Comparison of ENCODE assay signal across 17 cellular contexts in the genomic region with DNA sequence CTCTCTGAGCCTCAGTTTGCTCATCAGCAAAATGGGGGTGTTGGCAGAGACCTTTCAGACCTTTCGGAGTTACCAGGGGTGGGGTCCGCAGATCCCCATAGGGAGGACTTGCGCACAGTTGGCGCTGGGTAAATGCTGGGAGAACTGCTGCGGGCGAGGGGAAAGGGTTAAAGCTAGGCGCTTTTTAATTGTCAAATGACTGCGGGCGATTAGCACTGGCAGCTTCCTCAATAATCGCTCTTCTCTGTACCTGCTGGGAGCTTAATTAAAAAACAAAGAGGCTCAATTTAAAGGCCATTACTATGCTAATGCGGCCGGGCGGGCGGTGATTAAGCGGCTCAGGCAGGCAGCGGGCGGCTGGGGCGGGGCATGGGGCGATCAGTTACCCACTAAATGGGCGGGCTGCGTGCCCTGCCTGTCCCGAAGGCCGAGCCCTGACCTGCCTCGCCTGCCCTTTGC.
DNase-seq lines count a peak whose midpoint lies in the region; ATAC-seq and TF ChIP-seq lines count a peak whose summit lies in the region.
"Had no signal": no experiment of that assay in that cellular context is flagged by ENCODE, and none has a peak within 500 bp of the region (broad histone marks: within the 10 kb centered on the region; RNA-seq: fewer than 3 reads in every experiment).

No MANE protein-coding gene starts in this region.

- no peaks in the 10 kb centered on the region for H3K9me2 ChIP-seq in SK-N-SH

- no peak for ATAC-seq in stimulated activated naive CD8-positive, alpha-beta T cell treated with anti-CD3 and anti-CD28 coated beads, Interleukin-15, Interleukin-2, amounts not matched to agents 100 U/mL and 50 U/mL, for 24 hours
- ATAC-seq in stimulated activated naive CD8-positive, alpha-beta T cell treated with anti-CD3 and anti-CD28 coated beads, Interleukin-15, amount 100 ng/mL, for 72 hours: no peak
- ATAC-seq in effector memory CD8-positive, alpha-beta T cell (replicated peaks): no peak
- ATAC-seq: GM12878 had no signal

- H3K27me3 ChIP-seq in SK-N-SH (ENCODE audit: insufficient read depth) (peaks cover 39% of the 10 kb centered on the region), iPS-15b (ENCODE audit: control insufficient read depth, insufficient read depth, low read length) (peaks cover 74% of the 10 kb centered on the region), brain microvascular endothelial cell (replicated peaks) (peaks cover 55% of the 10 kb centered on the region)
- H3K27me3 ChIP-seq: ascending aorta had no signal

- peaks cover 24% of the 10 kb centered on the region for H3K4me1 Mint-ChIP-seq in stimulated activated naive CD8-positive, alpha-beta T cell treated with anti-CD3 and anti-CD28 coated beads, Interleukin-15, amount 100 ng/mL, for 72 hours
- peaks cover 3 to 9% of the 10 kb centered on the region in 2 donors for H3K4me1 Mint-ChIP-seq in effector memory CD8-positive, alpha-beta T cell (ENCODE audit: low read depth in 2 of 2)

- no peak for TF ChIP-seq EP300 in SK-N-SH (IDR thresholded peaks at IDR 0.05; ENCODE audit: borderline replicate concordance in 1 of 2, low read depth in 1 of 2, low read length in 1 of 2)

- H3F3A ChIP-seq in SK-N-SH (replicated peaks; ENCODE audit: insufficient read depth): no peaks in the 10 kb centered on the region

- H3K27ac ChIP-seq in SK-N-SH (ENCODE audit: low read depth in 2 of 2, low read length in 1 of 2): no peak overlapping the region
- no peak overlapping the region for H3K27ac ChIP-seq in brain microvascular endothelial cell
- H3K27ac ChIP-seq: ascending aorta, transverse colon had no signal

- H3K36me3 ChIP-seq in SK-N-SH (replicated peaks in 1 of 2; ENCODE audit: control insufficient read depth in 1 of 2, insufficient read depth in 2 of 2, low read length in 1 of 2) (no peaks in the 10 kb centered on the region), iPS-15b (ENCODE audit: control insufficient read depth, insufficient read depth, low read length) (no peaks in the 10 kb centered on the region), brain microvascular endothelial cell (replicated peaks) (no peaks in the 10 kb centered on the region)
- H3K36me3 ChIP-seq: ascending aorta, BE2C, transverse colon had no signal

- no peaks in the 10 kb centered on the region for H3K9me3 Mint-ChIP-seq in stimulated activated naive CD8-positive, alpha-beta T cell treated with anti-CD3 and anti-CD28 coated beads, Interleukin-15, amount 100 ng/mL, for 72 hours
- H3K9me3 Mint-ChIP-seq in effector memory CD8-positive, alpha-beta T cell: no peaks in the 10 kb centered on the region
- H3K9me3 Mint-ChIP-seq: activated T-helper 2 cell treated with anti-CD3 and anti-CD28 coated beads, Interferon-gamma antibody, Interleukin-2, Interleukin-4, amounts not matched to agents 10 μg/mL and 5 μg/mL and 100 μg/mL, durations not matched to agents 14 hours and 24 hours and 36 hours had no signal

- H3K4me3 Mint-ChIP-seq in stimulated activated naive CD8-positive, alpha-beta T cell treated with anti-CD3 and anti-CD28 coated beads, Interleukin-15, amount 100 ng/mL, for 72 hours: no peak overlapping the region
- no peak overlapping the region for H3K4me3 Mint-ChIP-seq in effector memory CD8-positive, alpha-beta T cell

- WGBS in SK-N-SH (ENCODE audit: low lambda C conversion rate): 42% methylated on average over 19 of the region's 24 CpGs

- H3K9ac ChIP-seq in SK-N-SH (no peak overlapping the region), iPS-15b (ENCODE audit: low read depth, low read length) (no peak overlapping the region)

- TF ChIP-seq CTCF in SK-N-SH (IDR thresholded peaks at IDR 0.05) (no peak), brain microvascular endothelial cell (IDR thresholded peaks at IDR 0.05; ENCODE audit: low read depth, low read length, missing control alignments) (no peak)

- H2AFZ ChIP-seq in SK-N-SH (ENCODE audit: low read depth): no peak overlapping the region

- no peak overlapping the region for H3K27ac Mint-ChIP-seq in stimulated activated naive CD8-positive, alpha-beta T cell treated with anti-CD3 and anti-CD28 coated beads, Interleukin-15, amount 100 ng/mL, for 72 hours
- H3K27ac Mint-ChIP-seq in effector memory CD8-positive, alpha-beta T cell: no peak overlapping the region
- H3K27ac Mint-ChIP-seq: activated T-helper 2 cell treated with anti-CD3 and anti-CD28 coated beads, Interferon-gamma antibody, Interleukin-2, Interleukin-4, amounts not matched to agents 10 μg/mL and 5 μg/mL and 100 μg/mL, durations not matched to agents 14 hours and 24 hours and 36 hours had no signal

- CTCF ChIA-PET in SK-N-SH (lab: Yijun Ruan, JAX): interaction anchor here (0.8 to 7.3 kb wide), 6 partner anchors 10 to 118 kb away, joined by 3 to 45 read pairs (median 6); no protein-coding TSS in a partner anchor

- H3K4me1 ChIP-seq in SK-N-SH (ENCODE audit: control insufficient read depth in 1 of 2, insufficient read depth in 2 of 2, low read depth in 1 of 2, low read length in 1 of 2): peaks cover 0 to 10% of the 10 kb centered on the region in 2 experiments; a peak in 1 of 4 replicates
- peaks cover 37% of the 10 kb centered on the region for H3K4me1 ChIP-seq in iPS-15b (ENCODE audit: control insufficient read depth, insufficient read depth, low read length)
- H3K4me1 ChIP-seq: ascending aorta, transverse colon had no signal

- H3K36me3 Mint-ChIP-seq in effector memory CD8-positive, alpha-beta T cell (ENCODE audit: insufficient read depth): peaks cover 2% of the 10 kb centered on the region

- H3K9me3 ChIP-seq in SK-N-SH (no peaks in the 10 kb centered on the region), iPS-15b (ENCODE audit: control insufficient read depth, insufficient read depth, low read length) (no peaks in the 10 kb centered on the region)
- H3K9me3 ChIP-seq: ascending aorta, BE2C, transverse colon had no signal

- POLR2A ChIA-PET in SK-N-SH (lab: Yijun Ruan, JAX): no interaction called here

- H3K4me2 ChIP-seq in SK-N-SH: no peak overlapping the region

- peak; percentile 39 for DNase-seq in stimulated activated naive CD8-positive, alpha-beta T cell treated with anti-CD3 and anti-CD28 coated beads, Interleukin-15, Interleukin-2, amounts not matched to agents 100 U/mL and 50 U/mL, for 24 hours
- DNase-seq in stimulated activated naive CD8-positive, alpha-beta T cell treated with anti-CD3 and anti-CD28 coated beads, Interleukin-15, amount 100 ng/mL, for 72 hours: no peak
- peak; percentile 56 for DNase-seq in SK-N-SH
- no peak for DNase-seq in NOMO-1 treated with DMSO at 0.1 percent for 48 hours (lab: John Stamatoyannopoulos, UW; ENCODE audit: unreplicated experiment)
- DNase-seq in NCI-H187 (lab: John Stamatoyannopoulos, UW): no peak
- DNase-seq in effector memory CD8-positive, alpha-beta T cell: no peak
- no peak for DNase-seq in brain microvascular endothelial cell
- DNase-seq: activated CD4-positive, alpha-beta T cell treated with anti-CD3 and anti-CD28 coated beads, Interleukin-2, amount 50 U/mL, for 4 hours; BE2C; DMS79; NCI-H510A treated with DMSO at 0.1 percent for 48 hours; T-helper 2 cell; transverse colon had no signal

- no peak for TF ChIP-seq RAD21 in SK-N-SH (IDR thresholded peaks at IDR 0.05; ENCODE audit: low read length)

- no peaks in the 10 kb centered on the region for H4K20me1 ChIP-seq in SK-N-SH (ENCODE audit: insufficient read depth)

- in situ Hi-C loops in brain microvascular endothelial cell (cut with HindIII; ENCODE audit: low pct_ligation_motif_present, low sequenced_read_pairs): no loop called here

- no peaks in the 10 kb centered on the region for H3K79me2 ChIP-seq in SK-N-SH (ENCODE audit: insufficient read depth)

- peaks cover 93% of the 10 kb centered on the region for H3K27me3 Mint-ChIP-seq in stimulated activated naive CD8-positive, alpha-beta T cell treated with anti-CD3 and anti-CD28 coated beads, Interleukin-15, amount 100 ng/mL, for 72 hours
- peaks cover 80 to 96% of the 10 kb centered on the region in 2 donors for H3K27me3 Mint-ChIP-seq in effector memory CD8-positive, alpha-beta T cell

- no peak overlapping the region for H3K4me3 ChIP-seq in SK-N-SH (ENCODE audit: low read depth in 2 of 2, low read length in 1 of 2)
- H3K4me3 ChIP-seq in iPS-15b (ENCODE audit: low read depth, low read length): peak overlapping the region; percentile 40
- H3K4me3 ChIP-seq in brain microvascular endothelial cell (ENCODE audit: low read depth, low read length): no peak overlapping the region
- H3K4me3 ChIP-seq: ascending aorta, GM12878, transverse colon had no signal

TF ChIP-seq in SK-N-SH, 30 proteins besides CTCF, POLR2A, EP300 and RAD21 (continues in another document):
- TF ChIP-seq NRF1 (IDR thresholded peaks at IDR 0.05; ENCODE audit: low read depth, low read length) (no peak), TCF12 (IDR thresholded peaks at IDR 0.05) (no peak), SIN3A (IDR thresholded peaks at IDR 0.05; ENCODE audit: borderline replicate concordance, low read depth, low read length) (no peak), JUND (IDR thresholded peaks at IDR 0.05) (no peak), GABPA (IDR thresholded peaks at IDR 0.05; ENCODE audit: low read depth) (no peak), TEAD4 (IDR thresholded peaks at IDR 0.05; ENCODE audit: borderline replicate concordance, insufficient read depth) (no peak), RXRA (IDR thresholded peaks at IDR 0.05; ENCODE audit: borderline replicate concordance, low read depth) (no peak), TAF1 (IDR thresholded peaks at IDR 0.05; ENCODE audit: borderline replicate concordance, low read depth, low read length) (no peak), POLR2AphosphoS5 (IDR thresholded peaks at IDR 0.05; ENCODE audit: low read depth, low read length) (no peak)

Comparison
In these comparisons a context has a peak if more than half of its experiments do, and no peak if none do; other contexts are left out.
1. DNase-seq: peak in stimulated activated naive CD8-positive, alpha-beta T cell treated with anti-CD3 and anti-CD28 coated beads, Interleukin-15, Interleukin-2, amounts not matched to agents 100 U/mL and 50 U/mL, for 24 hours (single experiment) and SK-N-SH (single experiment); none in stimulated activated naive CD8-positive, alpha-beta T cell treated with anti-CD3 and anti-CD28 coated beads, Interleukin-15, amount 100 ng/mL, for 72 hours (0 of 2), NOMO-1 treated with DMSO at 0.1 percent for 48 hours (single experiment), NCI-H187 (0 of 2), effector memory CD8-positive, alpha-beta T cell (0 of 3) and brain microvascular endothelial cell (single experiment).